ENCODE assay signal across 1 cellular context in the genomic region with DNA sequence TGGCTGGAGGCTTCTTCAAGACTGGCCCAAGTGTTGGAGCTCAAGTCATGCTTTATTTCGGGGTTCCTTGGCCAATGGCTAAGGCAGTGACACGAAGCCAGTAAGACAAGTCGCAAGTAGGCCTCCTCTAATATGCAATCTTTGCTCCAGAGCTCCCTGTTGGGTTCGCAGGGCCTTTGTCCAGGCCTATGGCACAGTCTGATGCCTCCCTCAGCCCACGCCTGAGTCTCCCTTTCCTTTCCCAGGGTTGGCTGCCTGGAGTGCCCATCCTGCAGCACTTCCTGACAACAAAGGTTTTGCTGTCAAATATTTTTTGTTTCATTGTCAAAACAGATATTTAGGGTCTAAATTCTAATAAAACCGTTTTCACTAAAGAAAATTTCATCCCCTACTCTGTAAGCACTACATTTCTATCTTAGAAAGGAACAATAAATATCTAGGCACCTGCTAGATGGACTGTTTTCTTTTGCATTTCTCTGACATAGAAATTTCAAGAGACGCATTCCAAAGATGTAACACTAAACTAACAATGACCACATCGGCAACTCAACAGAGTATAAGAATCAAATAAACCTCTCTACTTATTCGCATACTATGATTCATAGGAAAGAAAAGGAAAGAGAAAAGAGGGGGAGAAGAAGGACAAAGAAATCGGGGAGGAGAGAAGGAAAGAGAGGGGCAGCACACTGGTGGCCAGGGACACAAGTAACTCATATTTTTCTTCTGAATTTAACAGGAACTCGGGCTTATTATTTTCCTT.
TF ChIP-seq lines count a peak whose summit lies in the region.

No MANE protein-coding gene starts in this region.

TF ChIP-seq in WTC11, 78 proteins besides CTCF, POLR2A, EP300 and RAD21 (continued from another document):
- no peak for TF ChIP-seq AFF4 (CRISPR knock-in tag; IDR thresholded peaks at IDR 0.05; ENCODE audit: borderline replicate concordance)
- TF ChIP-seq, protein P1, sequence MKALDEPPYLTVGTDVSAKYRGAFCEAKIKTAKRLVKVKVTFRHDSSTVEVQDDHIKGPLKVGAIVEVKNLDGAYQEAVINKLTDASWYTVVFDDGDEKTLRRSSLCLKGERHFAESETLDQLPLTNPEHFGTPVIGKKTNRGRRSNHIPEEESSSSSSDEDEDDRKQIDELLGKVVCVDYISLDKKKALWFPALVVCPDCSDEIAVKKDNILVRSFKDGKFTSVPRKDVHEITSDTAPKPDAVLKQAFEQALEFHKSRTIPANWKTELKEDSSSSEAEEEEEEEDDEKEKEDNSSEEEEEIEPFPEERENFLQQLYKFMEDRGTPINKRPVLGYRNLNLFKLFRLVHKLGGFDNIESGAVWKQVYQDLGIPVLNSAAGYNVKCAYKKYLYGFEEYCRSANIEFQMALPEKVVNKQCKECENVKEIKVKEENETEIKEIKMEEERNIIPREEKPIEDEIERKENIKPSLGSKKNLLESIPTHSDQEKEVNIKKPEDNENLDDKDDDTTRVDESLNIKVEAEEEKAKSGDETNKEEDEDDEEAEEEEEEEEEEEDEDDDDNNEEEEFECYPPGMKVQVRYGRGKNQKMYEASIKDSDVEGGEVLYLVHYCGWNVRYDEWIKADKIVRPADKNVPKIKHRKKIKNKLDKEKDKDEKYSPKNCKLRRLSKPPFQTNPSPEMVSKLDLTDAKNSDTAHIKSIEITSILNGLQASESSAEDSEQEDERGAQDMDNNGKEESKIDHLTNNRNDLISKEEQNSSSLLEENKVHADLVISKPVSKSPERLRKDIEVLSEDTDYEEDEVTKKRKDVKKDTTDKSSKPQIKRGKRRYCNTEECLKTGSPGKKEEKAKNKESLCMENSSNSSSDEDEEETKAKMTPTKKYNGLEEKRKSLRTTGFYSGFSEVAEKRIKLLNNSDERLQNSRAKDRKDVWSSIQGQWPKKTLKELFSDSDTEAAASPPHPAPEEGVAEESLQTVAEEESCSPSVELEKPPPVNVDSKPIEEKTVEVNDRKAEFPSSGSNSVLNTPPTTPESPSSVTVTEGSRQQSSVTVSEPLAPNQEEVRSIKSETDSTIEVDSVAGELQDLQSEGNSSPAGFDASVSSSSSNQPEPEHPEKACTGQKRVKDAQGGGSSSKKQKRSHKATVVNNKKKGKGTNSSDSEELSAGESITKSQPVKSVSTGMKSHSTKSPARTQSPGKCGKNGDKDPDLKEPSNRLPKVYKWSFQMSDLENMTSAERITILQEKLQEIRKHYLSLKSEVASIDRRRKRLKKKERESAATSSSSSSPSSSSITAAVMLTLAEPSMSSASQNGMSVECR (CRISPR knock-in tag; IDR thresholded peaks at IDR 0.05; ENCODE audit: borderline replicate concordance) = no peak
